ENCODE assay signal across 8 cellular contexts in the genomic region with DNA sequence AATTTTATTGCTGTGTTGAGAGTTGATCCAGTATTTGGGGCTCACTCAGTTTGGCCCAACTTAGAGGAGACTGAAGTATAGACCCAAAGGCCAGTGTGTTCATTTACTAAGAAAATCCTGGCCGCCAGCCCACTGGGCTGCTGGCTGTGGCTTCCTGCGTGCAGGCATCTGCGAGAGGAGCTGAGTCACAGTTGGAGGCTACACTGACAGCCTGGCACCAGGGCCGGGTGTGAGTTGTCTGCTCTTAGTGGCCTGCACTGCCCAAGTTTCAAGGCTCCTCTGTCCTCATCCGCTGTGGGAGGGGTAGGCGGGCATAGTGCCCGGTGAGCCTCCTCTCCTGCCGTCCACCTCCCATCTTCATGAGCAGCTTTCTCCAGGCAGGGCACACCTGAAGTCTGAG. TPM values are rescaled to one million over a fixed set of nuclear protein-coding genes. Genes with fewer than 3 reads are reported as not detected.
A peak's percentile ranks its signal among the peaks of the same experiment; 100 is the strongest.
DNase-seq lines count a peak whose midpoint lies in the region; ATAC-seq, FAIRE-seq and TF ChIP-seq lines count a peak whose summit lies in the region.

No MANE protein-coding gene starts in this region.

- ATAC-seq in stimulated activated effector memory CD8-positive, alpha-beta T cell treated with anti-CD3 and anti-CD28 coated beads, Interleukin-12 subunit alpha, Interleukin-12 subunit beta, amount 100 ng/mL, for 72 hours: peak; percentile 86
- no peak for ATAC-seq in HG03432 (IDR thresholded peaks at IDR 0.05; ENCODE audit: unreplicated experiment)

- no peaks in the 10 kb centered on the region for H3K27me3 ChIP-seq in keratinocyte (ENCODE audit: control insufficient read depth, extremely low read depth, insufficient read depth, low read length)

- H2AFZ ChIP-seq in keratinocyte (ENCODE audit: control insufficient read depth, low read length): no peak overlapping the region

- H3K4me2 ChIP-seq in keratinocyte (ENCODE audit: control insufficient read depth, extremely low read depth, insufficient read depth, low read depth, low read length): peak overlapping the region; percentile 65

- peaks cover 6% of the 10 kb centered on the region for H4K20me1 ChIP-seq in keratinocyte (ENCODE audit: control insufficient read depth, extremely low read depth, insufficient read depth, low read length)

- no peaks in the 10 kb centered on the region for H3K79me2 ChIP-seq in keratinocyte (ENCODE audit: control insufficient read depth, insufficient read depth, low read length)

- H3K4me1 Mint-ChIP-seq in stimulated activated effector memory CD8-positive, alpha-beta T cell treated with anti-CD3 and anti-CD28 coated beads, Interleukin-12 subunit alpha, Interleukin-12 subunit beta, amount 100 ng/mL, for 72 hours: peaks cover 52% of the 10 kb centered on the region

- dilution Hi-C loops in keratinocyte (cut with MboI; ENCODE audit: extremely low pct_ligation_motif_present, low sequenced_read_pairs): no loop called here

- in situ Hi-C loops in ACHN (cut with HindIII; ENCODE audit: low pct_ligation_motif_present, low pct_unique_long_range_greater_than_20kb, low sequenced_read_pairs): no loop called here

- peak; percentile 99 for DNase-seq in ACHN
- DNase-seq in LHCN-M2 (ENCODE audit: low read depth): peak; percentile 95
- peak; percentile 98 for DNase-seq in astrocyte of the hippocampus (ENCODE audit: low read depth, low spot score)
- DNase-seq in keratinocyte (ENCODE audit: low read depth, low spot score): no peak
- DNase-seq in stimulated activated effector memory CD8-positive, alpha-beta T cell treated with anti-CD3 and anti-CD28 coated beads, Interleukin-12 subunit alpha, Interleukin-12 subunit beta, amount 100 ng/mL, for 72 hours (ENCODE audit: low spot score in 2 of 2): peak; percentile 25 to 67
- DNase-seq in NCI-H2107 (lab: John Stamatoyannopoulos, UW): no peak
- no peak for DNase-seq in DMS153 (lab: John Stamatoyannopoulos, UW)

- FAIRE-seq in keratinocyte (lab: Jason Lieb, UNC): peak; percentile 90

- peak overlapping the region; percentile 60 for H3K9ac ChIP-seq in keratinocyte (ENCODE audit: control insufficient read depth, extremely low read depth, insufficient read depth, low read length)

- peak overlapping the region; percentile 67 for H3K27ac Mint-ChIP-seq in stimulated activated effector memory CD8-positive, alpha-beta T cell treated with anti-CD3 and anti-CD28 coated beads, Interleukin-12 subunit alpha, Interleukin-12 subunit beta, amount 100 ng/mL, for 72 hours

- H3K36me3 Mint-ChIP-seq in stimulated activated effector memory CD8-positive, alpha-beta T cell treated with anti-CD3 and anti-CD28 coated beads, Interleukin-12 subunit alpha, Interleukin-12 subunit beta, amount 100 ng/mL, for 72 hours: peaks cover 97% of the 10 kb centered on the region

- peaks cover 58% of the 10 kb centered on the region for H3K4me1 ChIP-seq in keratinocyte (ENCODE audit: control insufficient read depth, extremely low read depth, insufficient read depth, low read length)

- H3K4me3 Mint-ChIP-seq in stimulated activated effector memory CD8-positive, alpha-beta T cell treated with anti-CD3 and anti-CD28 coated beads, Interleukin-12 subunit alpha, Interleukin-12 subunit beta, amount 100 ng/mL, for 72 hours: peak overlapping the region; percentile 57

- H3K9me1 ChIP-seq in keratinocyte (ENCODE audit: control insufficient read depth, extremely low read depth, insufficient read depth, low read length): peaks cover 7% of the 10 kb centered on the region

- peak overlapping the region; percentile 92 for H3K27ac ChIP-seq in keratinocyte (ENCODE audit: control insufficient read depth, insufficient read depth, low read length)

- TF ChIP-seq CTCF in keratinocyte (optimal IDR thresholded peaks at IDR 0.05 in 1 of 3, IDR thresholded peaks at IDR 0.05 in 1 of 3, conservative IDR thresholded peaks at IDR 0.05 in 1 of 3; ENCODE audit: extremely low read depth in 1 of 3, insufficient read depth in 2 of 3, low read length in 3 of 3): no peak

- no peak overlapping the region for H3K4me3 ChIP-seq in keratinocyte (ENCODE audit: control insufficient read depth in 2 of 3, extremely low read depth in 1 of 3, insufficient read depth in 2 of 3, low read depth in 1 of 3, low read length in 3 of 3)

- no peaks in the 10 kb centered on the region for H3K9me3 Mint-ChIP-seq in stimulated activated effector memory CD8-positive, alpha-beta T cell treated with anti-CD3 and anti-CD28 coated beads, Interleukin-12 subunit alpha, Interleukin-12 subunit beta, amount 100 ng/mL, for 72 hours

- no peaks in the 10 kb centered on the region for H3K9me3 ChIP-seq in keratinocyte (ENCODE audit: control insufficient read depth, low read depth, low read length)

- H3K36me3 ChIP-seq in keratinocyte (ENCODE audit: control insufficient read depth in 2 of 2, extremely low read depth in 1 of 2, insufficient read depth in 2 of 2, low read length in 2 of 2): peaks cover 40 to 50% of the 10 kb centered on the region in 2 experiments

RNA-seq across cellular contexts. Expression of gene PLD6, which starts 54.2 kb away (rescaled TPM):
- 4.2 and 5.3 TPM in 2 replicates for total RNA-seq in LHCN-M2 (2014; rRNA removed)
- polyA plus RNA-seq in LHCN-M2 (2012): 2.7 TPM
- polyA plus RNA-seq in keratinocyte: 0.99 to 1.6 TPM (median 1.2 TPM) in 3 replicates
- polyA plus RNA-seq in keratinocyte (2011; ENCODE audit: low read depth): 0.27 TPM
- 0.98 and 1.1 TPM in 2 replicates for polyA plus RNA-seq in keratinocyte (2011; cell fraction: cytosol; rRNA removed)
- polyA plus RNA-seq in keratinocyte (2011; cell fraction: nucleus; rRNA removed): 1.5 and 1.7 TPM in 2 replicates
- 1.2 and 2.7 TPM in 2 replicates for polyA plus RNA-seq in keratinocyte (2012; ENCODE audit: low replicate concordance)
- 0.59 to 1.6 TPM (median 0.82 TPM) in 3 replicates for polyA minus RNA-seq in keratinocyte
- 0.77 TPM for polyA minus RNA-seq in keratinocyte (2011; cell fraction: cytosol; rRNA and poly(A)+ RNA removed)
- 0.70 and 0.74 TPM in 2 replicates for polyA minus RNA-seq in keratinocyte (2011; cell fraction: nucleus; rRNA and poly(A)+ RNA removed)

Comparison
In these comparisons a context has a peak if more than half of its experiments do, and no peak if none do; other contexts are left out.
1. DNase-seq: peak in ACHN (single experiment), LHCN-M2 (single experiment), astrocyte of the hippocampus (single experiment) and stimulated activated effector memory CD8-positive, alpha-beta T cell treated with anti-CD3 and anti-CD28 coated beads, Interleukin-12 subunit alpha, Interleukin-12 subunit beta, amount 100 ng/mL, for 72 hours (2 of 2); none in keratinocyte (single experiment), NCI-H2107 (single experiment) and DMS153 (single experiment).